Comparison of ENCODE assay signal across 8 cellular contexts in genomic region chr16:57084257-57084770, GRCh38. TPM values are rescaled to one million over a fixed set of nuclear protein-coding genes. Genes with fewer than 3 reads are reported as not detected.
DNase-seq lines count a peak whose midpoint lies in the region; ATAC-seq and TF ChIP-seq lines count a peak whose summit lies in the region.

No MANE protein-coding gene starts in this region.

- peaks cover 5% of the 10 kb centered on the region for H3K36me3 Mint-ChIP-seq in activated naive CD8-positive, alpha-beta T cell treated with anti-CD3 and anti-CD28 coated beads, Interleukin-2, amount 10 ng/mL, durations not matched to agents 7 days and 5 days

- DNase-seq in NK-92 treated with Interleukin-12 subunit alpha and Interleukin-12 subunit beta, amount 100 ng/mL, for 24 hours (lab: John Stamatoyannopoulos, UW) = peak; percentile 5
- no peak for DNase-seq in NK-92 (lab: John Stamatoyannopoulos, UW; ENCODE audit: unreplicated experiment)
- DNase-seq in SW480 (ENCODE audit: low spot score) = peak; percentile 54
- peak; percentile 78 for DNase-seq in activated naive CD8-positive, alpha-beta T cell treated with anti-CD3 and anti-CD28 coated beads, Interleukin-2, amount 10 ng/mL, durations not matched to agents 7 days and 5 days
- DNase-seq in heart left ventricle = peak; percentile 66 to 83 (median 73)
- DNase-seq in pulmonary artery endothelial cell (ENCODE audit: low read depth, low spot score) = peak; percentile 24

- peaks cover 5% of the 10 kb centered on the region for H3K4me1 Mint-ChIP-seq in activated naive CD8-positive, alpha-beta T cell treated with anti-CD3 and anti-CD28 coated beads, Interleukin-2, amount 10 ng/mL, durations not matched to agents 7 days and 5 days

- H3K4me3 Mint-ChIP-seq in activated naive CD8-positive, alpha-beta T cell treated with anti-CD3 and anti-CD28 coated beads, Interleukin-2, amount 10 ng/mL, durations not matched to agents 7 days and 5 days = no peak overlapping the region

- no peaks in the 10 kb centered on the region for H3K27me3 ChIP-seq in heart left ventricle

- intact Hi-C loops in heart left ventricle (cut with DNase I) = loop anchor here (1.0 to 10.0 kb wide), 8 partner anchors 82 to 340 kb away; no protein-coding TSS in a partner anchor

- H3K27ac Mint-ChIP-seq in activated naive CD8-positive, alpha-beta T cell treated with anti-CD3 and anti-CD28 coated beads, Interleukin-2, amount 10 ng/mL, durations not matched to agents 7 days and 5 days = peak overlapping the region; percentile 39

- POLR2A ChIA-PET in activated naive CD8-positive, alpha-beta T cell treated with anti-CD3 and anti-CD28 coated beads, Interleukin-2, amount 10 ng/mL, durations not matched to agents 7 days and 5 days (lab: Charles Lee) = interaction anchor here (1.2 to 1.9 kb wide), 2 partner anchors 44 to 119 kb away, joined by 4 to 6 read pairs; no protein-coding TSS in a partner anchor

- H3K9me3 ChIP-seq in KOPT-K1 (ENCODE audit: insufficient read depth, low read length, poor library complexity, severe bottlenecking) = no peaks in the 10 kb centered on the region
- no peaks in the 10 kb centered on the region for H3K9me3 ChIP-seq in heart left ventricle

- 11 to 21% (median 15%) methylated on average over 8 to 9 of the region's 9 CpGs for WGBS in heart left ventricle, 4 donors

- H3K27me3 Mint-ChIP-seq in activated naive CD8-positive, alpha-beta T cell treated with anti-CD3 and anti-CD28 coated beads, Interleukin-2, amount 10 ng/mL, durations not matched to agents 7 days and 5 days = peaks cover 9% of the 10 kb centered on the region

- H3K27ac ChIP-seq in KOPT-K1 (ENCODE audit: low read depth, low read length, poor library complexity, severe bottlenecking) (peak overlapping the region; percentile 25), heart left ventricle (peak overlapping the region in 1 of 12 donors; percentile 44)

- no peaks in the 10 kb centered on the region for H3K9me3 Mint-ChIP-seq in activated naive CD8-positive, alpha-beta T cell treated with anti-CD3 and anti-CD28 coated beads, Interleukin-2, amount 10 ng/mL, durations not matched to agents 7 days and 5 days

- TF ChIP-seq CTCF in heart left ventricle (IDR thresholded peaks at IDR 0.05) = peak; percentile 95 to 99 (median 98)

- TF ChIP-seq POLR2A in heart left ventricle (IDR thresholded peaks at IDR 0.05) = no peak

- peaks cover 22% of the 10 kb centered on the region for H3K36me3 ChIP-seq in KOPT-K1 (ENCODE audit: insufficient read depth, low read length)
- peaks cover 0 to 41% (median 3%) of the 10 kb centered on the region in 9 donors for H3K36me3 ChIP-seq in heart left ventricle

- ATAC-seq in activated naive CD8-positive, alpha-beta T cell treated with anti-CD3 and anti-CD28 coated beads, Interleukin-2, amount 10 ng/mL, durations not matched to agents 7 days and 5 days (ENCODE audit: low read depth) = peak; percentile 76
- ATAC-seq in heart left ventricle = peak; percentile 39 to 86 (median 84)
- no peak for ATAC-seq in HG03378 (IDR thresholded peaks at IDR 0.05; ENCODE audit: unreplicated experiment)

- peaks cover 0 to 13% (median 3%) of the 10 kb centered on the region in 12 donors for H3K4me1 ChIP-seq in heart left ventricle

- H3K4me3 ChIP-seq in heart left ventricle = no peak overlapping the region

RNA-seq across cellular contexts. Expression of gene CPNE2, which starts 8.1 kb away (rescaled TPM):
- total RNA-seq in activated naive CD8-positive, alpha-beta T cell treated with anti-CD3 and anti-CD28 coated beads, Interleukin-2, amount 10 ng/mL, durations not matched to agents 7 days and 5 days = 10 to 100 TPM; 11.0 to 11.4 TPM
- total RNA-seq in heart left ventricle (10 to 100 TPM in 6 of 9 donors, 1 to 10 TPM in 3; 7.2 to 23.6 (median 11.9) TPM), pulmonary artery endothelial cell (70.8 and 73.7 TPM in 2 replicates)
- polyA plus RNA-seq in heart left ventricle = 10 to 100 TPM; 18.8 to 20.4 TPM
